In genomic region chr6:1629316-1629715, GRCh38 we compare ENCODE assay signal across 24 cellular contexts. TPM values are rescaled to one million over a fixed set of nuclear protein-coding genes. Genes with fewer than 3 reads are reported as not detected.
DNase-seq lines count a peak whose midpoint lies in the region; ATAC-seq, FAIRE-seq and TF ChIP-seq lines count a peak whose summit lies in the region.
"Had no signal": no experiment of that assay in that cellular context is flagged by ENCODE, and none has a peak within 500 bp of the region (broad histone marks: within the 10 kb centered on the region; RNA-seq: fewer than 3 reads in every experiment).

No MANE protein-coding gene starts in this region.

- no peak overlapping the region for H2BK120ac ChIP-seq in IMR-90 (ENCODE audit: low read depth, low read length)

- peaks cover 49% of the 10 kb centered on the region for H3K4me1 Mint-ChIP-seq in osteocyte (ENCODE audit: unreplicated experiment)

- CTCF ChIA-PET in IMR-90 (lab: Yijun Ruan, JAX) = interaction anchor here (1.0 kb wide), 1 partner anchor 29 kb away, joined by 3 read pairs; no protein-coding TSS in a partner anchor

- no peak for ATAC-seq in IMR-90 (ENCODE audit: low read depth)
- ATAC-seq: GM12878, K562 had no signal

- no peak overlapping the region for H2AK9ac ChIP-seq in IMR-90 (replicated peaks; ENCODE audit: low read depth, low read length, poor library complexity)

- H4K20me1 ChIP-seq in IMR-90 (ENCODE audit: insufficient read depth, low read length) = no peaks in the 10 kb centered on the region

- in situ Hi-C loops in IMR-90 (cut with MboI; ENCODE audit: low sequenced_read_pairs) = no loop called here

- H3K9me3 Mint-ChIP-seq in osteocyte (ENCODE audit: unreplicated experiment) = no peaks in the 10 kb centered on the region
- H3K9me3 Mint-ChIP-seq: CD4-positive, alpha-beta T cell had no signal

- H2AK5ac ChIP-seq in IMR-90 (ENCODE audit: low read depth, low read length) = peak overlapping the region; percentile 53

- H3K4me2 ChIP-seq in IMR-90 (ENCODE audit: low read depth, low read length) = no peak overlapping the region

- no peaks in the 10 kb centered on the region for H3K9me3 ChIP-seq in IMR-90 (ENCODE audit: control insufficient read depth, insufficient read depth, low read length)
- H3K9me3 ChIP-seq in kidney (ENCODE audit: control insufficient read depth in 1 of 2, low read length in 2 of 2) = no peaks in the 10 kb centered on the region
- H3K9me3 ChIP-seq: SJCRH30 had no signal

- H2BK5ac ChIP-seq in IMR-90 (ENCODE audit: low read depth, low read length, poor library complexity, severe bottlenecking) = no peak overlapping the region

- 0 out of 4 replicates have a peak, but pooled peaks cover 4 to 5% of the 10 kb centered on the region in 2 experiments for H3K79me1 ChIP-seq in IMR-90 (ENCODE audit: low read depth in 1 of 2, low read length in 2 of 2)

- no peaks in the 10 kb centered on the region for H3K27me3 Mint-ChIP-seq in osteocyte (ENCODE audit: unreplicated experiment)

- H3K36me3 ChIP-seq in IMR-90 (ENCODE audit: control insufficient read depth, insufficient read depth, low read length) (no peaks in the 10 kb centered on the region), kidney (ENCODE audit: control insufficient read depth in 1 of 2, insufficient read depth in 2 of 2, low read length in 2 of 2) (no peaks in the 10 kb centered on the region)
- H3K36me3 ChIP-seq: SJCRH30 had no signal

- no peak for TF ChIP-seq RAD21 in IMR-90 (IDR thresholded peaks at IDR 0.05; ENCODE audit: low read length)

- dilution Hi-C loops in IMR-90 (cut with HindIII; ENCODE audit: low sequenced_read_pairs, unreplicated experiment) = no loop called here

- no peak overlapping the region for H2BK15ac ChIP-seq in IMR-90 (ENCODE audit: low read depth, low read length)

- H2AFZ ChIP-seq in IMR-90 (replicated peaks; ENCODE audit: low read length, poor library complexity) = no peak overlapping the region

- WGBS in IMR-90 (ENCODE audit: extremely low coverage in 2 of 2, insufficient read length in 1 of 2), 2 experiments = 100% methylated on average over 5 of the region's 14 CpGs; no CpG with 5 or more reads in 1 of the 2 experiments

- H3K36me3 Mint-ChIP-seq in osteocyte (ENCODE audit: unreplicated experiment) = peaks cover 11% of the 10 kb centered on the region

- peak overlapping the region; percentile 97 for H3K27ac Mint-ChIP-seq in osteocyte (ENCODE audit: unreplicated experiment)
- H3K27ac Mint-ChIP-seq: CD4-positive, alpha-beta T cell had no signal

- H3K4me3 ChIP-seq in IMR-90 (ENCODE audit: insufficient read depth, low read depth, low read length) (no peak overlapping the region), kidney (ENCODE audit: low read length in 2 of 2) (no peak overlapping the region)
- H3K4me3 ChIP-seq: GM12878, K562, SJCRH30 had no signal

- BruUV-seq in IMR-90 (replicated peaks; lab: Mats Ljungman, UMichigan) = no TSS peak

- H3K18ac ChIP-seq in IMR-90 (ENCODE audit: low read depth, low read length) = no peak overlapping the region

- H3K4me1 ChIP-seq in IMR-90 (ENCODE audit: control insufficient read depth, insufficient read depth, low read length) (peaks cover 18% of the 10 kb centered on the region), kidney (ENCODE audit: control insufficient read depth in 1 of 2, insufficient read depth in 1 of 2, low read depth in 1 of 2, low read length in 2 of 2) (peaks cover 0 to 3% of the 10 kb centered on the region in 2 donors)

- H3K9ac ChIP-seq in IMR-90 (ENCODE audit: low read depth, low read length) (no peak overlapping the region), kidney (ENCODE audit: low read length in 2 of 2) (no peak overlapping the region)

- no peak for TF ChIP-seq POLR2A in IMR-90 (IDR thresholded peaks at IDR 0.05; ENCODE audit: low read depth, low read length)

- H3K27me3 ChIP-seq in IMR-90 (ENCODE audit: control insufficient read depth, insufficient read depth, low read length) = peaks cover 2% of the 10 kb centered on the region
- H3K27me3 ChIP-seq: SJCRH30 had no signal

- no peak overlapping the region; the same call in 1 of the 2 replicates for H3K4ac ChIP-seq in IMR-90 (ENCODE audit: low read depth, low read length)

- DNase-seq in IMR-90 (no peak), kidney (peak; percentile 32), osteocyte (ENCODE audit: extremely low spot score, unreplicated experiment) (no peak), NCI-H748 treated with DMSO at 0.1 percent for 48 hours (lab: John Stamatoyannopoulos, UW) (no peak), ureter (ENCODE audit: low spot score) (no peak), NCI-H2029 treated with DMSO at 0.1 percent for 48 hours (lab: John Stamatoyannopoulos, UW) (no peak), OCI-M1 (lab: John Stamatoyannopoulos, UW) (no peak)
- DNase-seq: COR-L47, DMS 273 treated with DMSO at 0.1 percent for 48 hours, DMS79 treated with DMSO at 0.1 percent for 48 hours, MM.1S, NCI-H1048, NCI-H1436, NCI-H187 treated with DMSO at 0.1 percent for 48 hours, NCI-H2227 treated with DMSO at 0.1 percent for 48 hours, NCI-H510A treated with DMSO at 0.1 percent for 48 hours, NCI-H774, SJCRH30 had no signal

- H3K56ac ChIP-seq in IMR-90 (ENCODE audit: extremely low read depth, insufficient read depth, low read length) = no peak overlapping the region

- H3K27ac ChIP-seq in IMR-90 (ENCODE audit: insufficient read depth, low read length) = no peak overlapping the region
- no peak overlapping the region for H3K27ac ChIP-seq in kidney (ENCODE audit: low read depth in 2 of 2, low read length in 2 of 2)
- H3K27ac ChIP-seq: SJCRH30 had no signal

- no peak overlapping the region for H4K91ac ChIP-seq in IMR-90 (ENCODE audit: insufficient read depth, low read depth, low read length)

- 0 out of 2 replicates have a peak, but pooled peaks cover 3% of the 10 kb centered on the region for H3K9me1 ChIP-seq in IMR-90 (ENCODE audit: insufficient read depth, low read length)

- no peak overlapping the region for H3K4me3 Mint-ChIP-seq in osteocyte (ENCODE audit: unreplicated experiment)
- H3K4me3 Mint-ChIP-seq: CD4-positive, alpha-beta T cell had no signal

- no peak for TF ChIP-seq CTCF in IMR-90 (conservative IDR thresholded peaks at IDR 0.05; ENCODE audit: low read depth, low read length)
- no peak for TF ChIP-seq CTCF in kidney (IDR thresholded peaks at IDR 0.05; ENCODE audit: borderline replicate concordance, extremely low read depth, insufficient read depth)
- no peak for TF ChIP-seq CTCF in osteocyte (IDR thresholded peaks at IDR 0.05)

- no peak overlapping the region for H4K8ac ChIP-seq in IMR-90 (ENCODE audit: low read depth in 2 of 2, low read length in 2 of 2)

- intact Hi-C loops in IMR-90 (cut with micrococcal nuclease) (no loop called here), kidney (cut with DNase I) (no loop called here)

- no peak overlapping the region; the same call in 1 of the 2 replicates for H2BK20ac ChIP-seq in IMR-90 (ENCODE audit: low read depth, low read length)

- no peak overlapping the region for H4K5ac ChIP-seq in IMR-90 (ENCODE audit: low read depth, low read length)

- no peak for FAIRE-seq in kidney (lab: Jason Lieb, UNC)
- FAIRE-seq: GM12878, H54, K562, RCC 7860 had no signal

- no peak overlapping the region for H3K14ac ChIP-seq in IMR-90 (replicated peaks; ENCODE audit: low read depth, low read length)

- no peak overlapping the region for H3K23ac ChIP-seq in IMR-90 (ENCODE audit: low read depth, low read length)

- POLR2A ChIA-PET in IMR-90 (lab: Charles Lee; ENCODE audit: unreplicated experiment) = interaction anchor here (0.6 kb wide), 1 partner anchor 1249 kb away, joined by 4 read pairs; no protein-coding TSS in a partner anchor

TF ChIP-seq in IMR-90, 13 proteins besides CTCF, POLR2A, EP300 and RAD21:
- TF ChIP-seq NFE2L2 (IDR thresholded peaks at IDR 0.05; ENCODE audit: low read depth, low read length) (no peak), SMC3 (IDR thresholded peaks at IDR 0.05; ENCODE audit: low read depth, low read length) (no peak), FOS (IDR thresholded peaks at IDR 0.05; ENCODE audit: low read depth, low read length) (no peak), CEBPB (IDR thresholded peaks at IDR 0.05; ENCODE audit: low read depth, low read length) (no peak), MAFK (IDR thresholded peaks at IDR 0.05; ENCODE audit: low read depth, low read length) (no peak), RCOR1 (IDR thresholded peaks at IDR 0.05; ENCODE audit: insufficient replicate concordance, low read length) (no peak), ELK1 (IDR thresholded peaks at IDR 0.05; ENCODE audit: borderline replicate concordance, low read depth, low read length) (no peak), CHD1 (IDR thresholded peaks at IDR 0.05; ENCODE audit: low read depth, low read length) (no peak), USF2 (IDR thresholded peaks at IDR 0.05; ENCODE audit: low read depth, low read length) (no peak), MAZ (IDR thresholded peaks at IDR 0.05; ENCODE audit: borderline replicate concordance, low read depth, low read length) (no peak), MXI1 (IDR thresholded peaks at IDR 0.05; ENCODE audit: borderline replicate concordance, low read depth, low read length) (no peak), RFX5 (IDR thresholded peaks at IDR 0.05; ENCODE audit: low read depth, low read length) (no peak)

RNA-seq across cellular contexts. Expression of gene FOXC1, which starts 19.6 kb away (rescaled TPM):
- total RNA-seq in IMR-90 (2012; rRNA removed) = 1.3 and 1.9 TPM in 2 replicates
- polyA plus RNA-seq in IMR-90 (2012; rRNA removed) = 4.0 and 4.7 TPM in 2 replicates
- 3.4 and 6.3 TPM in 2 replicates for polyA plus RNA-seq in IMR-90 (2012; cell fraction: cytosol; rRNA removed)
- polyA plus RNA-seq in IMR-90 (2012; cell fraction: nucleus; rRNA removed; ENCODE audit: low replicate concordance) = 6.5 and 7.2 TPM in 2 replicates
- total RNA-seq in kidney = 58.5 TPM
- polyA plus RNA-seq in kidney (ENCODE audit: insufficient read depth, low read depth, low replicate concordance) = 18.0 TPM
- total RNA-seq in osteocyte = 106 and 108 TPM in 2 replicates
- 41.9 TPM for total RNA-seq in ureter
- total RNA-seq: CD4-positive, alpha-beta T cell; K562; OCI-LY7 had no signal
- polyA plus RNA-seq: K562 had no signal

Comparison
In these comparisons a context has a peak if more than half of its experiments do, and no peak if none do; other contexts are left out.
1. RNA of gene FOXC1, which starts 19.6 kb away (total RNA-seq): 106 to 108 TPM in osteocyte, 58.5 TPM in kidney (single experiment) and 41.9 TPM in ureter (single experiment); 1.3 to 1.9 TPM in IMR-90; every median in the first group is over 10 times any median in the second.